28 cellular contexts compared by ENCODE assay signal in genomic region chr2:10218036-10218435, GRCh38.
DNase-seq lines count a peak whose midpoint lies in the region; ATAC-seq, FAIRE-seq and TF ChIP-seq lines count a peak whose summit lies in the region.
"Had no signal": no experiment of that assay in that cellular context is flagged by ENCODE, and none has a peak within 500 bp of the region (broad histone marks: within the 10 kb centered on the region; RNA-seq: fewer than 3 reads in every experiment).

No MANE protein-coding gene starts in this region.

- no peaks in the 10 kb centered on the region for H3K9me1 ChIP-seq in K562 (ENCODE audit: control insufficient read depth, insufficient read depth, low read length)

- H3K9me3 ChIP-seq in SK-N-SH (no peaks in the 10 kb centered on the region), K562 (replicated peaks; ENCODE audit: control insufficient read depth, insufficient read depth, low read depth, low read length) (no peaks in the 10 kb centered on the region), neuronal stem cell (replicated peaks in 1 of 2; ENCODE audit: control insufficient read depth in 2 of 2, insufficient read depth in 1 of 2, low read depth in 1 of 2, low read length in 2 of 2) (no peaks in the 10 kb centered on the region), upper lobe of right lung (no peaks in the 10 kb centered on the region), HAP-1 (no peaks in the 10 kb centered on the region)
- H3K9me3 ChIP-seq: Caco-2 had no signal

- TF ChIP-seq CTCF in SK-N-SH (IDR thresholded peaks at IDR 0.05) (no peak), K562 (IDR thresholded peaks at IDR 0.05 in 2 of 3, conservative IDR thresholded peaks at IDR 0.05 in 1 of 3; ENCODE audit: insufficient read depth in 2 of 3, low read depth in 1 of 3, low read length in 3 of 3) (no peak), upper lobe of right lung (IDR thresholded peaks at IDR 0.05) (no peak), GM20000 (IDR thresholded peaks at IDR 0.05; ENCODE audit: extremely low read depth, missing control alignments) (no peak)

- H3K36me3 ChIP-seq in SK-N-SH (replicated peaks in 1 of 2; ENCODE audit: control insufficient read depth in 1 of 2, insufficient read depth in 2 of 2, low read length in 1 of 2) = no peaks in the 10 kb centered on the region
- no peaks in the 10 kb centered on the region for H3K36me3 ChIP-seq in K562 (ENCODE audit: control insufficient read depth, insufficient read depth, low read length)
- H3K36me3 ChIP-seq in neuronal stem cell (replicated peaks in 1 of 2; ENCODE audit: control insufficient read depth in 2 of 2, insufficient read depth in 2 of 2, low read length in 2 of 2) = no peaks in the 10 kb centered on the region
- no peaks in the 10 kb centered on the region for H3K36me3 ChIP-seq in upper lobe of right lung
- H3K36me3 ChIP-seq in HAP-1 (replicated peaks) = no peaks in the 10 kb centered on the region

- H3K9ac ChIP-seq in SK-N-SH (no peak overlapping the region), K562 (ENCODE audit: insufficient read depth in 1 of 2, low read depth in 2 of 2, low read length in 2 of 2) (peak overlapping the region in 1 of 2 experiments; percentile 35; a peak in 1 of 4 replicates), neuronal stem cell (ENCODE audit: low read depth, low read length, poor library complexity) (peak overlapping the region; percentile 26)

- no peak for FAIRE-seq in K562 (lab: Jason Lieb, UNC)
- FAIRE-seq: GM12892, GM19239, H54 had no signal

- no peak for TF ChIP-seq RAD21 in SK-N-SH (IDR thresholded peaks at IDR 0.05; ENCODE audit: low read length)
- no peak for TF ChIP-seq RAD21 in K562 (CRISPR knock-in tag; conservative IDR thresholded peaks at IDR 0.05 in 1 of 2, IDR thresholded peaks at IDR 0.05 in 1 of 2)

- H3K79me2 ChIP-seq in SK-N-SH (ENCODE audit: insufficient read depth) (no peaks in the 10 kb centered on the region), K562 (ENCODE audit: control insufficient read depth, insufficient read depth, low read length) (no peaks in the 10 kb centered on the region)

- no peak overlapping the region for H2BK15ac ChIP-seq in neuronal stem cell (ENCODE audit: low read length)

- DNase-seq in SK-N-SH (peak; percentile 39), K562 (ENCODE audit: extremely low read depth in 1 of 4, low spot score in 3 of 4) (no peak), neuronal stem cell (ENCODE audit: low spot score) (no peak), upper lobe of right lung (no peak), NCI-H446 (lab: John Stamatoyannopoulos, UW) (no peak), HAP-1 (ENCODE audit: low spot score in 2 of 2) (no peak), GM20000 (ENCODE audit: low spot score) (no peak)
- DNase-seq: Caco-2; CD8-positive, alpha-beta T cell; DMS79 treated with DMSO at 0.1 percent for 48 hours; GF-D8; KBM-7; MV-4-11; NCI-H1105; NCI-H146; NCI-H1930; NCI-H2107; NCI-H524 treated with DMSO at 0.1 percent for 48 hours; NCI-H82; NK-92 treated with Interleukin-12 subunit alpha and Interleukin-12 subunit beta, amount 100 ng/mL, for 24 hours; SHP77 had no signal

- peak overlapping the region; percentile 48 for H3K23ac ChIP-seq in neuronal stem cell (ENCODE audit: low read depth, low read length, poor library complexity)

- H3K4me2 ChIP-seq in SK-N-SH (no peak overlapping the region), K562 (ENCODE audit: insufficient read depth, low read length) (no peak overlapping the region), neuronal stem cell (ENCODE audit: insufficient read depth, low read length, poor library complexity, severe bottlenecking) (no peak overlapping the region)

- peak overlapping the region; percentile 40 for H2BK5ac ChIP-seq in neuronal stem cell (ENCODE audit: low read length)

- no peak overlapping the region for H2BK120ac ChIP-seq in neuronal stem cell (ENCODE audit: low read depth, low read length)

- H3K18ac ChIP-seq in neuronal stem cell (ENCODE audit: low read length) = peak overlapping the region; percentile 93

- 100% methylated on average over 1 of the region's 9 CpGs for WGBS in SK-N-SH (ENCODE audit: low lambda C conversion rate)
- WGBS in K562 (ENCODE audit: insufficient coverage, low coverage, missing lambda C conversion rate) = 77% methylated on average over 7 of the region's 9 CpGs
- WGBS in neuronal stem cell (ENCODE audit: extremely low coverage in 2 of 2, insufficient read length in 2 of 2, insufficient replicate concordance in 1 of 2), 2 donors = no CpG with 5 or more reads among the region's 9 CpGs

- peak overlapping the region; percentile 54 for H2AK5ac ChIP-seq in neuronal stem cell (ENCODE audit: low read depth, low read length)

- H2AFZ ChIP-seq in SK-N-SH (ENCODE audit: low read depth) (no peak overlapping the region), K562 (ENCODE audit: low read depth, low read length) (no peak overlapping the region), neuronal stem cell (ENCODE audit: low read length) (no peak overlapping the region)

- H3K27me3 ChIP-seq in SK-N-SH (ENCODE audit: insufficient read depth) (no peaks in the 10 kb centered on the region), K562 (ENCODE audit: control insufficient read depth in 2 of 2, insufficient read depth in 2 of 2, low read length in 2 of 2) (peaks cover 0 to 6% of the 10 kb centered on the region in 2 experiments; a peak in 1 of 5 replicates), neuronal stem cell (ENCODE audit: control insufficient read depth in 3 of 3, insufficient read depth in 3 of 3, low read depth in 1 of 3, low read length in 3 of 3) (no peaks in the 10 kb centered on the region), upper lobe of right lung (no peaks in the 10 kb centered on the region), HAP-1 (ENCODE audit: low read depth) (no peaks in the 10 kb centered on the region)

- H3K4me3 ChIP-seq in SK-N-SH (ENCODE audit: low read depth in 2 of 2, low read length in 1 of 2) (no peak overlapping the region), K562 (no peak overlapping the region), neuronal stem cell (ENCODE audit: low read length in 2 of 2) (no peak overlapping the region), upper lobe of right lung (no peak overlapping the region), HAP-1 (no peak overlapping the region)

- POLR2A ChIA-PET in SK-N-SH (lab: Yijun Ruan, JAX) (no interaction called here), K562 (lab: Yijun Ruan, JAX) (interaction anchor here (0.7 to 1.6 kb wide), 3 partner anchors 10 to 115 kb away, joined by 3 to 4 read pairs (median 3); no protein-coding TSS in a partner anchor)

- CTCF ChIA-PET in SK-N-SH (lab: Yijun Ruan, JAX) (no interaction called here), K562 (lab: Yijun Ruan, JAX; ENCODE audit: low intra/inter-chr PET ratio) (no interaction called here)

- no peaks in the 10 kb centered on the region for H3K9me2 ChIP-seq in SK-N-SH

- H4K8ac ChIP-seq in neuronal stem cell (ENCODE audit: low read depth, low read length) = no peak overlapping the region

- ATAC-seq in SK-N-SH treated with all-trans-retinoic acid at 6 μM for 48 hours (no peak), K562 (no peak), upper lobe of right lung (peak; percentile 24)
- ATAC-seq: CD8-positive, alpha-beta T cell; PC-3 had no signal

- H3K14ac ChIP-seq in neuronal stem cell (ENCODE audit: low read length) = peak overlapping the region; percentile 51

- in situ Hi-C loops in K562 (cut with MboI) (no loop called here), HAP-1 (cut with MboI; ENCODE audit: low sequenced_read_pairs) (no loop called here)

- H4K91ac ChIP-seq in neuronal stem cell (ENCODE audit: low read depth, low read length, poor library complexity) = no peak overlapping the region

- H4K20me1 ChIP-seq in SK-N-SH (ENCODE audit: insufficient read depth) (no peaks in the 10 kb centered on the region), K562 (replicated peaks; ENCODE audit: control insufficient read depth, insufficient read depth, low read length) (no peaks in the 10 kb centered on the region)

- no peak for TF ChIP-seq EP300 in SK-N-SH (IDR thresholded peaks at IDR 0.05; ENCODE audit: borderline replicate concordance in 1 of 2, low read depth in 1 of 2, low read length in 1 of 2)
- no peak for TF ChIP-seq EP300 in K562 (IDR thresholded peaks at IDR 0.05; ENCODE audit: low read length)

- no peak for TF ChIP-seq POLR2A in K562 (conservative IDR thresholded peaks at IDR 0.05)

- no peaks in the 10 kb centered on the region for H3F3A ChIP-seq in SK-N-SH (replicated peaks; ENCODE audit: insufficient read depth)

- no peak overlapping the region for H2BK12ac ChIP-seq in neuronal stem cell (ENCODE audit: low read length)

- H3K4me1 ChIP-seq in SK-N-SH (ENCODE audit: control insufficient read depth in 1 of 2, insufficient read depth in 2 of 2, low read depth in 1 of 2, low read length in 1 of 2) (peaks cover 0 to 11% of the 10 kb centered on the region in 2 experiments; a peak in 1 of 4 replicates), K562 (replicated peaks in 1 of 2; ENCODE audit: control insufficient read depth in 2 of 2, insufficient read depth in 2 of 2, low read length in 2 of 2) (peaks cover 8 to 31% of the 10 kb centered on the region in 2 experiments; a peak in 3 of 5 replicates), neuronal stem cell (ENCODE audit: control insufficient read depth in 2 of 2, insufficient read depth in 1 of 2, low read depth in 1 of 2, low read length in 2 of 2) (peaks cover 12 to 33% of the 10 kb centered on the region in 2 donors), upper lobe of right lung (no peaks in the 10 kb centered on the region), HAP-1 (no peaks in the 10 kb centered on the region)
- H3K4me1 ChIP-seq: Caco-2 had no signal

- H3K79me1 ChIP-seq in neuronal stem cell (ENCODE audit: low read depth, low read length) = no peaks in the 10 kb centered on the region

- no peak overlapping the region for H3K27ac ChIP-seq in SK-N-SH (ENCODE audit: low read depth in 2 of 2, low read length in 1 of 2)
- no peak overlapping the region for H3K27ac ChIP-seq in K562 (ENCODE audit: extremely low read depth, low read depth, low read length)
- no peak overlapping the region for H3K27ac ChIP-seq in neuronal stem cell (replicated peaks; ENCODE audit: low read length)
- no peak overlapping the region for H3K27ac ChIP-seq in upper lobe of right lung
- H3K27ac ChIP-seq: 22Rv1, C4-2B had no signal

- intact Hi-C loops in K562 (cut with micrococcal nuclease) = no loop called here
- intact Hi-C loops in upper lobe of right lung (cut with DNase I) = no loop called here

- no TSS peak for BruUV-seq in K562 (replicated peaks; lab: Mats Ljungman, UMichigan)

- H3K4ac ChIP-seq in neuronal stem cell (ENCODE audit: low read length) = no peak overlapping the region

TF ChIP-seq in SK-N-SH, 30 proteins besides CTCF, POLR2A, EP300 and RAD21 (continues in another document):
- TF ChIP-seq TCF12 (IDR thresholded peaks at IDR 0.05) (no peak), ELF1 (IDR thresholded peaks at IDR 0.05) (no peak)

TF ChIP-seq in SK-N-SH treated with all-trans-retinoic acid at 6 μM for 48 hours, 23 proteins besides CTCF, POLR2A, EP300 and RAD21 (continues in another document):
- TF ChIP-seq ZFP30 (CRISPR knock-in tag; IDR thresholded peaks at IDR 0.05) = no peak
- TF ChIP-seq TOX (CRISPR knock-in tag; IDR thresholded peaks at IDR 0.05; ENCODE audit: borderline replicate concordance) = no peak
- TF ChIP-seq ZNF565 (CRISPR knock-in tag; conservative IDR thresholded peaks at IDR 0.05; ENCODE audit: low read depth) = no peak

TF ChIP-seq in K562, 482 proteins besides CTCF, POLR2A, EP300 and RAD21 (continues in another document):
- TF ChIP-seq DMBX1 (CRISPR knock-in tag; IDR thresholded peaks at IDR 0.05; ENCODE audit: borderline replicate concordance) (no peak), ELF1 (tag; IDR thresholded peaks at IDR 0.05) (no peak)
